In the genomic region with DNA sequence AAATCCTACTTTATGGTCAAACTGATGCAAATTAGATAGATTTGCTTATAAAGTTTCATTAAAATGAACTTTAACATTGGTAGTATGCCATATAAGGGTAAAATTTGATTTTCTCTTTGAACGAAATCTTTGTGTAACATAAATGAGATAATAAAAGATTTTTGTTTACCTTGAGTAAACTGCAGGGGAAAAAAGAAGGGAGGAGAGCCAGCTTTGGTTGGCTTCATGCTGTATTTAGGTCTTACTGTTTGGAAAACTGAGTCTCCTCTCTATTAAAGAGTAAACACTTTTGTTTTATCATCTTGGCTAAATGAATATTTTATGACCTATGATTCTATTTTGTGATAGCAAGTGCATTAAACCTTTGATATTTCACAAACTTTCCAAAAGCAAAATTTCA, we compare ENCODE assay signal across 21 cellular contexts.
DNase-seq lines count a peak whose midpoint lies in the region; ATAC-seq and TF ChIP-seq lines count a peak whose summit lies in the region.
"Had no signal": no experiment of that assay in that cellular context is flagged by ENCODE, and none has a peak within 500 bp of the region (broad histone marks: within the 10 kb centered on the region; RNA-seq: fewer than 3 reads in every experiment).

No MANE protein-coding gene starts in this region.

- H3K4me3 ChIP-seq in LNCaP clone FGC (ENCODE audit: low read depth, low read length), result no peak overlapping the region
- no peak overlapping the region for H3K4me3 ChIP-seq in liver (ENCODE audit: low read depth in 1 of 3, low read length in 3 of 3)
- H3K4me3 ChIP-seq: A549; BLaER1 treated with 17β-estradiol and CSF1 and Interleukin-3, amounts not matched to agents 10 nM and 100 nM; GM12878 had no signal

- H3K9me3 ChIP-seq in liver (ENCODE audit: control insufficient read depth in 4 of 4, low read length in 3 of 4), result no peaks in the 10 kb centered on the region
- H3K9me3 ChIP-seq: A549 had no signal

- DNase-seq in LNCaP clone FGC (ENCODE audit: low read depth) (peak; percentile 62), left lobe of liver (ENCODE audit: low spot score) (no peak), mucosa of gallbladder (ENCODE audit: low spot score) (no peak), COR-L47 (lab: John Stamatoyannopoulos, UW) (no peak), Kasumi-1 (lab: John Stamatoyannopoulos, UW) (no peak)
- DNase-seq: AML-193; CD4-positive, alpha-beta T cell; CD8-positive, alpha-beta T cell; DMS 273 treated with DMSO at 0.1 percent for 48 hours; DMS153; DMS53; DMS79; DND-41; EL; GDM1 had no signal

- ATAC-seq in left lobe of liver, result peak; percentile 36
- ATAC-seq: A549; CD8-positive, alpha-beta T cell; GM12878 had no signal

- H3K36me3 ChIP-seq in liver (ENCODE audit: control insufficient read depth in 4 of 4, insufficient read depth in 3 of 4, low read depth in 1 of 4, low read length in 3 of 4), result no peaks in the 10 kb centered on the region
- H3K36me3 ChIP-seq: BLaER1 treated with 17β-estradiol and CSF1 and Interleukin-3, amounts not matched to agents 10 nM and 100 nM had no signal

- no peak for TF ChIP-seq CTCF in LNCaP clone FGC (IDR thresholded peaks at IDR 0.05; ENCODE audit: control insufficient read depth, extremely low read depth, insufficient read depth)
- TF ChIP-seq CTCF in liver (IDR thresholded peaks at IDR 0.05; ENCODE audit: low read depth, low read length, missing input control), result no peak

- no peak for TF ChIP-seq RAD21 in liver (IDR thresholded peaks at IDR 0.05)

- peak overlapping the region in 1 of 2 donors; percentile 33 for H3K9ac ChIP-seq in liver (ENCODE audit: low read depth in 1 of 2, low read length in 2 of 2)
- H3K9ac ChIP-seq: BLaER1 treated with 17β-estradiol and CSF1 and Interleukin-3, amounts not matched to agents 10 nM and 100 nM had no signal

- peak overlapping the region; percentile 63 to 84 for H3K27ac ChIP-seq in liver (ENCODE audit: low read depth in 1 of 2, low read length in 2 of 2)
- H3K27ac ChIP-seq: 22Rv1; A549; BLaER1 treated with 17β-estradiol and CSF1 and Interleukin-3, amounts not matched to agents 10 nM and 100 nM; C4-2B had no signal

- WGBS in liver, result 22% methylated on average over 1 of the region's 1 CpG

- peaks cover 0 to 17% (median 9%) of the 10 kb centered on the region in 4 donors for H3K4me1 ChIP-seq in liver (ENCODE audit: control insufficient read depth in 4 of 4, insufficient read depth in 4 of 4, low read length in 3 of 4)
- H3K4me1 ChIP-seq: A549; BLaER1 treated with 17β-estradiol and CSF1 and Interleukin-3, amounts not matched to agents 10 nM and 100 nM had no signal

- H3K27me3 ChIP-seq in liver (ENCODE audit: control insufficient read depth in 4 of 4, insufficient read depth in 4 of 4, low read length in 3 of 4), result no peaks in the 10 kb centered on the region
- H3K27me3 ChIP-seq: BLaER1 treated with 17β-estradiol and CSF1 and Interleukin-3, amounts not matched to agents 10 nM and 100 nM had no signal

TF ChIP-seq in liver, 16 proteins besides CTCF, POLR2A, EP300 and RAD21:
- TF ChIP-seq, protein P1, sequence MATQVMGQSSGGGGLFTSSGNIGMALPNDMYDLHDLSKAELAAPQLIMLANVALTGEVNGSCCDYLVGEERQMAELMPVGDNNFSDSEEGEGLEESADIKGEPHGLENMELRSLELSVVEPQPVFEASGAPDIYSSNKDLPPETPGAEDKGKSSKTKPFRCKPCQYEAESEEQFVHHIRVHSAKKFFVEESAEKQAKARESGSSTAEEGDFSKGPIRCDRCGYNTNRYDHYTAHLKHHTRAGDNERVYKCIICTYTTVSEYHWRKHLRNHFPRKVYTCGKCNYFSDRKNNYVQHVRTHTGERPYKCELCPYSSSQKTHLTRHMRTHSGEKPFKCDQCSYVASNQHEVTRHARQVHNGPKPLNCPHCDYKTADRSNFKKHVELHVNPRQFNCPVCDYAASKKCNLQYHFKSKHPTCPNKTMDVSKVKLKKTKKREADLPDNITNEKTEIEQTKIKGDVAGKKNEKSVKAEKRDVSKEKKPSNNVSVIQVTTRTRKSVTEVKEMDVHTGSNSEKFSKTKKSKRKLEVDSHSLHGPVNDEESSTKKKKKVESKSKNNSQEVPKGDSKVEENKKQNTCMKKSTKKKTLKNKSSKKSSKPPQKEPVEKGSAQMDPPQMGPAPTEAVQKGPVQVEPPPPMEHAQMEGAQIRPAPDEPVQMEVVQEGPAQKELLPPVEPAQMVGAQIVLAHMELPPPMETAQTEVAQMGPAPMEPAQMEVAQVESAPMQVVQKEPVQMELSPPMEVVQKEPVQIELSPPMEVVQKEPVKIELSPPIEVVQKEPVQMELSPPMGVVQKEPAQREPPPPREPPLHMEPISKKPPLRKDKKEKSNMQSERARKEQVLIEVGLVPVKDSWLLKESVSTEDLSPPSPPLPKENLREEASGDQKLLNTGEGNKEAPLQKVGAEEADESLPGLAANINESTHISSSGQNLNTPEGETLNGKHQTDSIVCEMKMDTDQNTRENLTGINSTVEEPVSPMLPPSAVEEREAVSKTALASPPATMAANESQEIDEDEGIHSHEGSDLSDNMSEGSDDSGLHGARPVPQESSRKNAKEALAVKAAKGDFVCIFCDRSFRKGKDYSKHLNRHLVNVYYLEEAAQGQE (IDR thresholded peaks at IDR 0.05), result no peak
- TF ChIP-seq, protein P2, sequence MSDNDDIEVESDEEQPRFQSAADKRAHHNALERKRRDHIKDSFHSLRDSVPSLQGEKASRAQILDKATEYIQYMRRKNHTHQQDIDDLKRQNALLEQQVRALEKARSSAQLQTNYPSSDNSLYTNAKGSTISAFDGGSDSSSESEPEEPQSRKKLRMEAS (IDR thresholded peaks at IDR 0.05), result no peak
- TF ChIP-seq JUND (IDR thresholded peaks at IDR 0.05) (no peak), SP1 (IDR thresholded peaks at IDR 0.05) (no peak), FOXA2 (IDR thresholded peaks at IDR 0.05) (no peak), TAF1 (conservative IDR thresholded peaks at IDR 0.05) (no peak)
